Comparison of ENCODE assay signal across 27 cellular contexts in the genomic region with DNA sequence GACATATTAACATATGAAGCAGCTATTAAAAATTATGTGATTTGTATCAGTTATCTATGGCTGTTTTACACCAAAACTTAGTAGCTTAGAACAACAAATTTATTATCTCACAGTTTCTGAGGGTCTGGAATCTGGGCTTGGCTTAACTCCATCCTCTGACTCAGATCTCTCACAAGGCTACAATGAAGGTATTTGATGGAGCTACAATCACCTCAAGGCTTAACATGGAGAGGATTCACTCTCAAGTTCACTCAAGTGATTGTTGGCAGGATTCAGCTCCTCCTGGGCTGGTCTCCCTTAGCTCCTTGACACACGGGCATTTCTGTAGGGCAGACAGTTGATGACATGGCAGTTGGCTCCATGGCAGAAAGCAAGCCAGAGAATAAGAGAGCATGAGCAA.
DNase-seq lines count a peak whose midpoint lies in the region; ATAC-seq and TF ChIP-seq lines count a peak whose summit lies in the region.
"Had no signal": no experiment of that assay in that cellular context is flagged by ENCODE, and none has a peak within 500 bp of the region (broad histone marks: within the 10 kb centered on the region; RNA-seq: fewer than 3 reads in every experiment).

No MANE protein-coding gene starts in this region.

- TF ChIP-seq CTCF in choroid plexus epithelial cell (conservative IDR thresholded peaks at IDR 0.05; ENCODE audit: low read depth, low read length) (no peak), psoas muscle (IDR thresholded peaks at IDR 0.05) (no peak)

- H3K27me3 Mint-ChIP-seq in activated CD8-positive, alpha-beta T cell treated with anti-CD3 and anti-CD28 coated beads, Interleukin-2, amount 10 ng/mL, durations not matched to agents 7 days and 5 days (ENCODE audit: low read depth): peaks cover 6% of the 10 kb centered on the region
- H3K27me3 Mint-ChIP-seq: stimulated activated naive CD8-positive, alpha-beta T cell treated with anti-CD3 and anti-CD28 coated beads, Interleukin-15, amount 100 ng/mL, for 72 hours had no signal

- no peak for ATAC-seq in psoas muscle
- no peak for ATAC-seq in HG03108 (IDR thresholded peaks at IDR 0.05; ENCODE audit: unreplicated experiment)
- ATAC-seq in activated CD8-positive, alpha-beta T cell treated with anti-CD3 and anti-CD28 coated beads, Interleukin-2, amount 10 ng/mL, durations not matched to agents 7 days and 5 days: no peak
- ATAC-seq: HCT116; left ventricle myocardium superior; stimulated activated naive CD8-positive, alpha-beta T cell treated with anti-CD3 and anti-CD28 coated beads, Interleukin-15, amount 100 ng/mL, for 72 hours had no signal

- intact Hi-C loops in psoas muscle (cut with DNase I): no loop called here

- peak; percentile 71 for DNase-seq in COLO829 (ENCODE audit: low spot score)
- peak; percentile 61 for DNase-seq in RPMI7951 (ENCODE audit: low read depth)
- peak; percentile 39 for DNase-seq in choroid plexus epithelial cell (ENCODE audit: low read depth)
- DNase-seq in non-pigmented ciliary epithelial cell (ENCODE audit: low read depth): peak; percentile 4
- DNase-seq in psoas muscle: no peak
- DNase-seq in NCI-H446 (lab: John Stamatoyannopoulos, UW): no peak
- DNase-seq in activated CD8-positive, alpha-beta T cell treated with anti-CD3 and anti-CD28 coated beads, Interleukin-2, amount 10 ng/mL, durations not matched to agents 7 days and 5 days: no peak
- DNase-seq: ACHN; activated effector memory CD4-positive, alpha-beta T cell treated with Interleukin-2 at 50 U/mL for 16 hours; activated naive CD8-positive, alpha-beta T cell treated with anti-CD3 and anti-CD28 coated beads, Interleukin-2, amount 10 ng/mL, durations not matched to agents 7 days and 5 days; colonic mucosa; COR-L47; DMS53; left ventricle myocardium superior; naive B cell; NCI-H146; NCI-H2107; NCI-H510A; nucleus accumbens; stimulated activated CD8-positive, alpha-beta memory T cell treated with anti-CD3 and anti-CD28 coated beads, Interleukin-4, amount 100 ng/mL, for 48 hours; stimulated activated naive CD8-positive, alpha-beta T cell treated with anti-CD3 and anti-CD28 coated beads, Interleukin-15, amount 100 ng/mL, for 72 hours; T-helper 2 cell; thyroid gland had no signal

- no peak overlapping the region for H3K4me3 Mint-ChIP-seq in activated CD8-positive, alpha-beta T cell treated with anti-CD3 and anti-CD28 coated beads, Interleukin-2, amount 10 ng/mL, durations not matched to agents 7 days and 5 days
- H3K4me3 Mint-ChIP-seq: activated naive CD8-positive, alpha-beta T cell treated with anti-CD3 and anti-CD28 coated beads, Interleukin-2, amount 10 ng/mL, durations not matched to agents 7 days and 5 days; naive B cell; stimulated activated naive CD8-positive, alpha-beta T cell treated with anti-CD3 and anti-CD28 coated beads, Interleukin-15, amount 100 ng/mL, for 72 hours had no signal

- no peak overlapping the region for H3K27ac ChIP-seq in psoas muscle
- H3K27ac ChIP-seq: BLaER1, colonic mucosa, esophagus muscularis mucosa, thyroid gland had no signal

- no peaks in the 10 kb centered on the region for H3K4me1 ChIP-seq in psoas muscle
- H3K4me1 ChIP-seq: BLaER1, colonic mucosa, thyroid gland had no signal

- no peaks in the 10 kb centered on the region for H3K27me3 ChIP-seq in psoas muscle (ENCODE audit: insufficient read depth in 3 of 3, low read length in 2 of 3)
- H3K27me3 ChIP-seq: BLaER1, colonic mucosa, esophagus muscularis mucosa, thyroid gland had no signal

- no peaks in the 10 kb centered on the region for H3K9me3 ChIP-seq in psoas muscle
- H3K9me3 ChIP-seq: BLaER1, colonic mucosa, esophagus muscularis mucosa, thyroid gland had no signal

- CTCF ChIA-PET in activated CD8-positive, alpha-beta T cell treated with anti-CD3 and anti-CD28 coated beads, Interleukin-2, amount 10 ng/mL, durations not matched to agents 7 days and 5 days (lab: Charles Lee): no interaction called here

- no peaks in the 10 kb centered on the region for H3K4me1 Mint-ChIP-seq in activated CD8-positive, alpha-beta T cell treated with anti-CD3 and anti-CD28 coated beads, Interleukin-2, amount 10 ng/mL, durations not matched to agents 7 days and 5 days (ENCODE audit: low read depth)
- H3K4me1 Mint-ChIP-seq: activated naive CD8-positive, alpha-beta T cell treated with anti-CD3 and anti-CD28 coated beads, Interleukin-2, amount 10 ng/mL, durations not matched to agents 7 days and 5 days; naive B cell; stimulated activated naive CD8-positive, alpha-beta T cell treated with anti-CD3 and anti-CD28 coated beads, Interleukin-15, amount 100 ng/mL, for 72 hours had no signal

- no peaks in the 10 kb centered on the region for H3K9me3 Mint-ChIP-seq in activated CD8-positive, alpha-beta T cell treated with anti-CD3 and anti-CD28 coated beads, Interleukin-2, amount 10 ng/mL, durations not matched to agents 7 days and 5 days (ENCODE audit: insufficient read depth)
- H3K9me3 Mint-ChIP-seq: activated naive CD8-positive, alpha-beta T cell treated with anti-CD3 and anti-CD28 coated beads, Interleukin-2, amount 10 ng/mL, durations not matched to agents 7 days and 5 days; stimulated activated naive CD8-positive, alpha-beta T cell treated with anti-CD3 and anti-CD28 coated beads, Interleukin-15, amount 100 ng/mL, for 72 hours had no signal

- WGBS in psoas muscle, 3 donors: 26 to 32% (median 29%) methylated on average over 1 of the region's 1 CpG

- H3K4me3 ChIP-seq in choroid plexus epithelial cell (ENCODE audit: low read depth, low read length) (no peak overlapping the region), psoas muscle (no peak overlapping the region)
- H3K4me3 ChIP-seq: BLaER1, colonic mucosa, esophagus muscularis mucosa, thyroid gland had no signal

- POLR2A ChIA-PET in activated CD8-positive, alpha-beta T cell treated with anti-CD3 and anti-CD28 coated beads, Interleukin-2, amount 10 ng/mL, durations not matched to agents 7 days and 5 days (lab: Charles Lee): interaction anchor here (0.8 kb wide), 1 partner anchor 13 kb away, joined by 3 read pairs; no protein-coding TSS in a partner anchor

- H3K27ac Mint-ChIP-seq in activated CD8-positive, alpha-beta T cell treated with anti-CD3 and anti-CD28 coated beads, Interleukin-2, amount 10 ng/mL, durations not matched to agents 7 days and 5 days: no peak overlapping the region
- H3K27ac Mint-ChIP-seq: activated naive CD8-positive, alpha-beta T cell treated with anti-CD3 and anti-CD28 coated beads, Interleukin-2, amount 10 ng/mL, durations not matched to agents 7 days and 5 days; naive B cell; stimulated activated naive CD8-positive, alpha-beta T cell treated with anti-CD3 and anti-CD28 coated beads, Interleukin-15, amount 100 ng/mL, for 72 hours had no signal

- no peaks in the 10 kb centered on the region for H3K36me3 ChIP-seq in psoas muscle (ENCODE audit: insufficient read depth in 1 of 2, low read depth in 1 of 2)
- H3K36me3 ChIP-seq: BLaER1, colonic mucosa, esophagus muscularis mucosa, thyroid gland had no signal

- H3K36me3 Mint-ChIP-seq in activated CD8-positive, alpha-beta T cell treated with anti-CD3 and anti-CD28 coated beads, Interleukin-2, amount 10 ng/mL, durations not matched to agents 7 days and 5 days (ENCODE audit: low read depth): no peaks in the 10 kb centered on the region
- H3K36me3 Mint-ChIP-seq: activated naive CD8-positive, alpha-beta T cell treated with anti-CD3 and anti-CD28 coated beads, Interleukin-2, amount 10 ng/mL, durations not matched to agents 7 days and 5 days; naive B cell had no signal

Comparison
In these comparisons a context has a peak if more than half of its experiments do, and no peak if none do; other contexts are left out.
1. DNase-seq: peak in COLO829 (single experiment), RPMI7951 (single experiment), choroid plexus epithelial cell (single experiment) and non-pigmented ciliary epithelial cell (single experiment); none in psoas muscle (0 of 2), NCI-H446 (0 of 2) and activated CD8-positive, alpha-beta T cell treated with anti-CD3 and anti-CD28 coated beads, Interleukin-2, amount 10 ng/mL, durations not matched to agents 7 days and 5 days (single experiment).